In the genomic region with DNA sequence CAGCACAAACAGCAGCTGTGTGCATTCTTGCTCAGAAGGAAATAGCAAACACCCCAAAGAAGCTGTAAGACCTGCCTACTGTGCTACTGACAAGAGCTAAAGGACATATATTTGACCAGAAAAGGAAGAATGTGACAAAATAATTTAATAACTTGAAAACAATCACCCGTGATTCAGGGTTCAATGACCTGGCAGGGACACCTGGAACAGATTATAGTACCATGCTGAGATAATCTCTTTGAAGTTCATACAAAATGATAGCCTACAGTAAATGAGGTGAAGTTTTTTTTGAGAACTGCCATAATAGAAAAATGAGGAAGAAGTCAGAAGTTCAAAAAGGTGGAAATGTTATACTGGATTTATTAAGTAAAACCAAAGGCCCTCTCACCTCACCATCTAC, we compare ENCODE assay signal across 17 cellular contexts.
DNase-seq lines count a peak whose midpoint lies in the region; TF ChIP-seq lines count a peak whose summit lies in the region.
"Had no signal": no experiment of that assay in that cellular context is flagged by ENCODE, and none has a peak within 500 bp of the region (broad histone marks: within the 10 kb centered on the region; RNA-seq: fewer than 3 reads in every experiment).

No MANE protein-coding gene starts in this region.

- no peak overlapping the region for H3K4me3 ChIP-seq in fibroblast of mammary gland (ENCODE audit: control insufficient read depth, low read depth, low read length)
- H3K4me3 ChIP-seq: BLaER1 had no signal

- DNase-seq in NCI-H1417 (lab: John Stamatoyannopoulos, UW) (peak in 2 of 3 experiments; percentile 11 to 67), NCI-H1417 treated with DMSO at 0.1 percent for 48 hours (lab: John Stamatoyannopoulos, UW) (no peak), NCI-H69 (lab: John Stamatoyannopoulos, UW) (peak; percentile 74), fibroblast of mammary gland (ENCODE audit: low read depth) (peak; percentile 10), H4 (ENCODE audit: low spot score) (no peak), SW480 (ENCODE audit: low spot score) (no peak), hippocampal formation (lab: John Stamatoyannopoulos, UW) (no peak)
- DNase-seq: Caco-2; CD4-positive, CD25-positive, alpha-beta regulatory T cell; CD8-positive, alpha-beta T cell; DMS153; DND-41; GOT3; H7; HCEC 1CT had no signal

- TF ChIP-seq CTCF in fibroblast of mammary gland (conservative IDR thresholded peaks at IDR 0.05; ENCODE audit: control insufficient read depth, insufficient read depth, low read depth, low read length) = no peak

- peak; percentile 72 for TF ChIP-seq EP300 in Ishikawa (IDR thresholded peaks at IDR 0.05; ENCODE audit: borderline replicate concordance)

- TF ChIP-seq RAD21 in Ishikawa (IDR thresholded peaks at IDR 0.05; ENCODE audit: low read depth) = no peak

TF ChIP-seq in Ishikawa, 13 proteins besides CTCF, POLR2A, EP300 and RAD21:
- TF ChIP-seq, protein P1, sequence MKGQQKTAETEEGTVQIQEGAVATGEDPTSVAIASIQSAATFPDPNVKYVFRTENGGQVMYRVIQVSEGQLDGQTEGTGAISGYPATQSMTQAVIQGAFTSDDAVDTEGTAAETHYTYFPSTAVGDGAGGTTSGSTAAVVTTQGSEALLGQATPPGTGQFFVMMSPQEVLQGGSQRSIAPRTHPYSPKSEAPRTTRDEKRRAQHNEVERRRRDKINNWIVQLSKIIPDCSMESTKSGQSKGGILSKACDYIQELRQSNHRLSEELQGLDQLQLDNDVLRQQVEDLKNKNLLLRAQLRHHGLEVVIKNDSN (IDR thresholded peaks at IDR 0.05) = no peak
- no peak for TF ChIP-seq FOXM1 (IDR thresholded peaks at IDR 0.05; ENCODE audit: borderline replicate concordance, low read depth)
- TF ChIP-seq NFIC (IDR thresholded peaks at IDR 0.05) = peak; percentile 89
- peak; percentile 84 for TF ChIP-seq TCF12 (IDR thresholded peaks at IDR 0.05; ENCODE audit: low read depth)
- no peak for TF ChIP-seq TAF1 (IDR thresholded peaks at IDR 0.05; ENCODE audit: low read depth)
- no peak for TF ChIP-seq CEBPB (IDR thresholded peaks at IDR 0.05)
- no peak for TF ChIP-seq YY1 (IDR thresholded peaks at IDR 0.05; ENCODE audit: low read depth)
- TF ChIP-seq CREB1 (IDR thresholded peaks at IDR 0.05; ENCODE audit: low read depth) = no peak
- TF ChIP-seq EGR1 (IDR thresholded peaks at IDR 0.05) = no peak
- TF ChIP-seq MAX (IDR thresholded peaks at IDR 0.05) = no peak
- TF ChIP-seq ZBTB7A (IDR thresholded peaks at IDR 0.05; ENCODE audit: low read depth) = no peak
- no peak for TF ChIP-seq REST (IDR thresholded peaks at IDR 0.05; ENCODE audit: low read depth)
- TF ChIP-seq TEAD4 (IDR thresholded peaks at IDR 0.05) = peak; percentile 55; the same call in 1 of the 2 replicates

Comparison
In these comparisons a context has a peak if more than half of its experiments do, and no peak if none do; other contexts are left out.
1. DNase-seq: peak in NCI-H1417 (2 of 3), NCI-H69 (single experiment) and fibroblast of mammary gland (single experiment); none in NCI-H1417 treated with DMSO at 0.1 percent for 48 hours (single experiment), H4 (single experiment), SW480 (single experiment) and hippocampal formation (0 of 2).